Comparison of ENCODE assay signal across 24 cellular contexts in the genomic region with DNA sequence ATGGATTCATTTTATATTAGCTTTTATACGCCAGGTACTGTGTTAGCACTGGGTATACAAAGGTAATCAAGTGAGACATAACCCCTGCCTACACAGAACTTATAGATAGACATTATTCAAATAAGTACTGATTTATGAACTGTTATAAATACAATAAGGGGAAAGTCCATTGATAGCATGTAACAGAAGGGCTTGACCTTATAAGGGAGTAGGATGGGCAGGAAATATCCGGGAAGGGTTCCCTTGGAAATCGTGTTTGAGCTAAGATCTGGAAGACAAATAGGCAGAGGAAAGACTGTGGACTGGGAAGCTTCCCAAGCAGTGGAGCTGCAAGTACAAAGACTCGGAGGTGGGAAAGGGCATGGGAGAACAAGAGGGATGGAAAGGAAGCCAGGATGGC.
A peak's percentile ranks its signal among the peaks of the same experiment; 100 is the strongest.
DNase-seq lines count a peak whose midpoint lies in the region; ATAC-seq, FAIRE-seq and TF ChIP-seq lines count a peak whose summit lies in the region.
"Had no signal": no experiment of that assay in that cellular context is flagged by ENCODE, and none has a peak within 500 bp of the region (broad histone marks: within the 10 kb centered on the region; RNA-seq: fewer than 3 reads in every experiment).

No MANE protein-coding gene starts in this region.

- H3K27ac Mint-ChIP-seq in activated naive CD4-positive, alpha-beta T cell treated with anti-CD3 and anti-CD28 coated beads, Interleukin-2, amount 50 U/mL, for 72 hours: peak overlapping the region; percentile 22 to 69
- H3K27ac Mint-ChIP-seq in activated naive CD4-positive, alpha-beta T cell treated with anti-CD3 and anti-CD28 coated beads for 36 hours: no peak overlapping the region
- peak overlapping the region; percentile 5 for H3K27ac Mint-ChIP-seq in activated T-helper 2 cell treated with anti-CD3 and anti-CD28 coated beads, Interferon-gamma antibody, Interleukin-2, Interleukin-4, amounts not matched to agents 10 μg/mL and 5 μg/mL and 100 μg/mL, durations not matched to agents 14 hours and 24 hours and 36 hours
- H3K27ac Mint-ChIP-seq in type B pancreatic cell: peak overlapping the region; percentile 81

- no peak for TF ChIP-seq CTCF in type B pancreatic cell (conservative IDR thresholded peaks at IDR 0.05)

- peaks cover 11% of the 10 kb centered on the region for H3K27me3 Mint-ChIP-seq in activated naive CD4-positive, alpha-beta T cell treated with anti-CD3 and anti-CD28 coated beads for 36 hours (ENCODE audit: low read depth)
- H3K27me3 Mint-ChIP-seq in activated T-helper 2 cell treated with anti-CD3 and anti-CD28 coated beads, Interferon-gamma antibody, Interleukin-2, Interleukin-4, amounts not matched to agents 10 μg/mL and 5 μg/mL and 100 μg/mL, durations not matched to agents 14 hours and 24 hours and 36 hours (ENCODE audit: low read depth): no peaks in the 10 kb centered on the region
- no peaks in the 10 kb centered on the region for H3K27me3 Mint-ChIP-seq in type B pancreatic cell

- TF ChIP-seq POLR2A in GM12891 (IDR thresholded peaks at IDR 0.05; ENCODE audit: low read depth, low read length): no peak

- no peak overlapping the region for H3K4me3 Mint-ChIP-seq in activated naive CD4-positive, alpha-beta T cell treated with anti-CD3 and anti-CD28 coated beads for 36 hours
- H3K4me3 Mint-ChIP-seq in activated T-helper 2 cell treated with anti-CD3 and anti-CD28 coated beads, Interferon-gamma antibody, Interleukin-2, Interleukin-4, amounts not matched to agents 10 μg/mL and 5 μg/mL and 100 μg/mL, durations not matched to agents 14 hours and 24 hours and 36 hours (ENCODE audit: low read depth): no peak overlapping the region
- H3K4me3 Mint-ChIP-seq in type B pancreatic cell: peak overlapping the region; percentile 21

- DNase-seq in activated naive CD4-positive, alpha-beta T cell treated with anti-CD3 and anti-CD28 coated beads, Interleukin-2, amount 50 U/mL, for 72 hours (ENCODE audit: low spot score in 2 of 2): no peak
- DNase-seq in activated naive CD4-positive, alpha-beta T cell treated with anti-CD3 and anti-CD28 coated beads for 36 hours: no peak
- DNase-seq in GM12891 (ENCODE audit: insufficient read length, low spot score) (no peak), type B pancreatic cell (ENCODE audit: extremely low spot score, unreplicated experiment) (no peak), DMS53 (lab: John Stamatoyannopoulos, UW) (no peak), HuH-7 (ENCODE audit: low spot score) (no peak)
- DNase-seq in activated T-helper 2 cell treated with anti-CD3 and anti-CD28 coated beads, Interferon-gamma antibody, Interleukin-2, Interleukin-4, amounts not matched to agents 10 μg/mL and 5 μg/mL and 100 μg/mL, durations not matched to agents 14 hours and 24 hours and 36 hours (ENCODE audit: low spot score): no peak
- DNase-seq in stimulated activated CD4-positive, alpha-beta T cell treated with anti-CD3 and anti-CD28 coated beads, Interleukin-4, amount 100 ng/mL, for 24 hours: no peak
- DNase-seq: DMS153; H7; MG63; NCI-H1105 treated with DMSO at 0.1 percent for 48 hours; NCI-H146; NCI-H1930; NCI-H446; NCI-H526; NCI-H82; NK-92 treated with Interleukin-12 subunit alpha and Interleukin-12 subunit beta, amount 100 ng/mL, for 24 hours; PC-9 had no signal

- peak; percentile 35 for FAIRE-seq in GM12891 (lab: Jason Lieb, UNC)
- FAIRE-seq: G401.6, GM12878, HepG2, K562 had no signal

- intact Hi-C loops in activated naive CD4-positive, alpha-beta T cell treated with anti-CD3 and anti-CD28 coated beads for 36 hours (cut with micrococcal nuclease): no loop called here
- intact Hi-C loops in activated T-helper 2 cell treated with anti-CD3 and anti-CD28 coated beads, Interferon-gamma antibody, Interleukin-2, Interleukin-4, amounts not matched to agents 10 μg/mL and 5 μg/mL and 100 μg/mL, durations not matched to agents 14 hours and 24 hours and 36 hours (cut with micrococcal nuclease): loop anchor here (1.0 to 2.0 kb wide), 2 partner anchors 110 to 121 kb away; no protein-coding TSS in a partner anchor

- H3K36me3 Mint-ChIP-seq in activated naive CD4-positive, alpha-beta T cell treated with anti-CD3 and anti-CD28 coated beads, Interleukin-2, amount 50 U/mL, for 72 hours: peaks cover 0 to 10% of the 10 kb centered on the region in 2 donors
- no peaks in the 10 kb centered on the region for H3K36me3 Mint-ChIP-seq in activated naive CD4-positive, alpha-beta T cell treated with anti-CD3 and anti-CD28 coated beads for 36 hours (ENCODE audit: low read depth)
- H3K36me3 Mint-ChIP-seq in activated T-helper 2 cell treated with anti-CD3 and anti-CD28 coated beads, Interferon-gamma antibody, Interleukin-2, Interleukin-4, amounts not matched to agents 10 μg/mL and 5 μg/mL and 100 μg/mL, durations not matched to agents 14 hours and 24 hours and 36 hours (ENCODE audit: low read depth): peaks cover 8% of the 10 kb centered on the region
- H3K36me3 Mint-ChIP-seq in type B pancreatic cell: peaks cover 4% of the 10 kb centered on the region

- peaks cover 29% of the 10 kb centered on the region for H3K4me1 Mint-ChIP-seq in activated naive CD4-positive, alpha-beta T cell treated with anti-CD3 and anti-CD28 coated beads for 36 hours (ENCODE audit: low read depth)
- peaks cover 34% of the 10 kb centered on the region for H3K4me1 Mint-ChIP-seq in activated T-helper 2 cell treated with anti-CD3 and anti-CD28 coated beads, Interferon-gamma antibody, Interleukin-2, Interleukin-4, amounts not matched to agents 10 μg/mL and 5 μg/mL and 100 μg/mL, durations not matched to agents 14 hours and 24 hours and 36 hours (ENCODE audit: low read depth)
- peaks cover 14% of the 10 kb centered on the region for H3K4me1 Mint-ChIP-seq in type B pancreatic cell (ENCODE audit: unreplicated experiment)

- no peak for ATAC-seq in activated naive CD4-positive, alpha-beta T cell treated with anti-CD3 and anti-CD28 coated beads, Interleukin-2, amount 50 U/mL, for 72 hours
- ATAC-seq: HepG2, K562, Right ventricle myocardium inferior had no signal

- H3K9me3 Mint-ChIP-seq in activated naive CD4-positive, alpha-beta T cell treated with anti-CD3 and anti-CD28 coated beads, Interleukin-2, amount 50 U/mL, for 72 hours: peaks cover 0 to 6% of the 10 kb centered on the region in 2 donors
- H3K9me3 Mint-ChIP-seq in activated naive CD4-positive, alpha-beta T cell treated with anti-CD3 and anti-CD28 coated beads for 36 hours: peaks cover 4% of the 10 kb centered on the region
- H3K9me3 Mint-ChIP-seq in activated T-helper 2 cell treated with anti-CD3 and anti-CD28 coated beads, Interferon-gamma antibody, Interleukin-2, Interleukin-4, amounts not matched to agents 10 μg/mL and 5 μg/mL and 100 μg/mL, durations not matched to agents 14 hours and 24 hours and 36 hours: peaks cover 16% of the 10 kb centered on the region
- no peaks in the 10 kb centered on the region for H3K9me3 Mint-ChIP-seq in type B pancreatic cell

- CTCF ChIA-PET in activated naive CD4-positive, alpha-beta T cell treated with anti-CD3 and anti-CD28 coated beads for 36 hours (lab: Charles Lee): interaction anchor here (0.8 to 2.0 kb wide), 5 partner anchors 14 to 981 kb away, joined by 3 to 8 read pairs (median 5); a partner anchor contains a TSS

TF ChIP-seq in GM12891, 5 proteins besides CTCF, POLR2A, EP300 and RAD21:
- no peak for TF ChIP-seq POLR2AphosphoS5 (IDR thresholded peaks at IDR 0.05; ENCODE audit: low read depth, low read length)
- TF ChIP-seq TAF1 (IDR thresholded peaks at IDR 0.05; ENCODE audit: low read depth, low read length): no peak
- no peak for TF ChIP-seq POU2F2 (IDR thresholded peaks at IDR 0.05; ENCODE audit: low read depth, low read length)
- TF ChIP-seq SPI1 (IDR thresholded peaks at IDR 0.05; ENCODE audit: low read depth, low read length): no peak
- no peak for TF ChIP-seq PAX5 (IDR thresholded peaks at IDR 0.05; ENCODE audit: insufficient read depth, low read length, severe bottlenecking)
TF ChIP-seq in GM12891: peak in this region for 0.
